In genomic region chr3:22189616-22190015, GRCh38 we compare ENCODE assay signal across 26 cellular contexts.
"Had no signal": no experiment of that assay in that cellular context is flagged by ENCODE, and none has a peak within 500 bp of the region (broad histone marks: within the 10 kb centered on the region; RNA-seq: fewer than 3 reads in every experiment).

No MANE protein-coding gene starts in this region.

- ATAC-seq: stimulated activated effector memory CD8-positive, alpha-beta T cell treated with anti-CD3 and anti-CD28 coated beads, Interleukin-12 subunit alpha, Interleukin-12 subunit beta, amount 100 ng/mL, for 72 hours; stimulated activated memory B cell treated with anti-CD40 and anti-IgM and Interleukin-4, amounts not matched to agents 10 μg/mL and 1 μg/mL and 100 μg/mL, for 72 hours; stimulated activated naive B cell treated with anti-CD40 and anti-IgM and Interleukin-4, amounts not matched to agents 10 μg/mL and 1 μg/mL and 100 μg/mL, for 72 hours; stimulated activated naive CD8-positive, alpha-beta T cell treated with anti-CD3 and anti-CD28 coated beads, Interleukin-15, amount 100 ng/mL, for 72 hours; stimulated activated naive CD8-positive, alpha-beta T cell treated with anti-CD3 and anti-CD28 coated beads, Interleukin-15, Interleukin-2, amounts not matched to agents 100 U/mL and 50 U/mL, for 24 hours; upper lobe of right lung had no signal

- H3K9me3 ChIP-seq: stomach, suprapubic skin, testis, thoracic aorta, thyroid gland, tibial artery, tibial nerve, transverse colon, upper lobe of left lung, upper lobe of right lung, uterus, vagina had no signal

- FAIRE-seq: urothelium cell line had no signal

- H3K27me3 ChIP-seq: stomach, suprapubic skin, testis, thyroid gland, tibial artery, tibial nerve, transverse colon, upper lobe of left lung, upper lobe of right lung, uterus, vagina had no signal

- H3K4me1 ChIP-seq: stomach, suprapubic skin, testis, thyroid gland, tibial nerve, transverse colon, upper lobe of left lung, upper lobe of right lung, uterus, vagina had no signal

- H3K4me3 ChIP-seq: stomach, suprapubic skin, testis, thoracic aorta, thyroid gland, tibial artery, tibial nerve, transverse colon, upper lobe of left lung, upper lobe of right lung, uterus, vagina had no signal

- H3K27ac ChIP-seq: stomach, suprapubic skin, testis, thoracic aorta, thyroid gland, tibial artery, tibial nerve, transverse colon, upper lobe of left lung, upper lobe of right lung, uterus, vagina had no signal

- DNase-seq: stimulated activated CD4-positive, alpha-beta T cell treated with anti-CD3 and anti-CD28 coated beads, Interleukin-2, amount 100 ng/mL, for 48 hours; stimulated activated CD4-positive, alpha-beta T cell treated with anti-CD3 and anti-CD28 coated beads, Interleukin-4, amount 100 ng/mL, for 1 hour; stimulated activated CD4-positive, alpha-beta T cell treated with anti-CD3 and anti-CD28 coated beads, Interleukin-4, amount 100 ng/mL, for 24 hours; stimulated activated CD4-positive, alpha-beta T cell treated with anti-CD3 and anti-CD28 coated beads, Interleukin-4, amount 100 ng/mL, for 4 hours; stimulated activated CD8-positive, alpha-beta memory T cell treated with anti-CD3 and anti-CD28 coated beads, Interleukin-4, amount 100 ng/mL, for 48 hours; stimulated activated naive B cell treated with anti-CD40 and anti-IgM and Interleukin-4, amounts not matched to agents 10 μg/mL and 1 μg/mL and 100 μg/mL, for 72 hours; stimulated activated naive CD4-positive, alpha-beta T cell; stimulated activated naive CD4-positive, alpha-beta T cell treated with Interleukin-2 at 50 U/mL for 16 hours; stimulated activated naive CD8-positive, alpha-beta T cell treated with anti-CD3 and anti-CD28 coated beads, Interleukin-15, amount 100 ng/mL, for 72 hours; stimulated activated naive CD8-positive, alpha-beta T cell treated with anti-CD3 and anti-CD28 coated beads, Interleukin-15, Interleukin-2, amounts not matched to agents 100 U/mL and 50 U/mL, for 24 hours; stomach; testis; thyroid gland; tibial artery; transverse colon; trophoblast cell; upper lobe of left lung; upper lobe of right lung; uterus had no signal

- H3K36me3 ChIP-seq: stomach, suprapubic skin, thoracic aorta, thyroid gland, tibial artery, tibial nerve, transverse colon, upper lobe of left lung, upper lobe of right lung, uterus, vagina had no signal
